Comparison of ENCODE assay signal across 35 cellular contexts in genomic region chr9:21961569-21961968, GRCh38. TPM values are rescaled to one million over a fixed set of nuclear protein-coding genes. Genes with fewer than 3 reads are reported as not detected.
"Had no signal": no experiment of that assay in that cellular context is flagged by ENCODE, and none has a peak within 500 bp of the region (broad histone marks: within the 10 kb centered on the region; RNA-seq: fewer than 3 reads in every experiment).

No MANE protein-coding gene starts in this region.

- H3K27ac ChIP-seq: brain microvascular endothelial cell, esophagus muscularis mucosa, heart right ventricle, hepatocyte, WERI-Rb-1 had no signal

- H3K9me3 Mint-ChIP-seq: activated naive CD4-positive, alpha-beta T cell treated with anti-CD3 and anti-CD28 coated beads for 36 hours; central memory CD8-positive, alpha-beta T cell had no signal

- DNase-seq: activated B cell treated with CpG ODN at 0.5 μM for 24 hours; activated CD4-positive, alpha-beta T cell treated with anti-CD3 and anti-CD28 coated beads for 48 hours; activated CD4-positive, alpha-beta T cell treated with anti-CD3 and anti-CD28 coated beads, Interleukin-2, amount 50 U/mL, for 1 hour; activated CD4-positive, alpha-beta T cell treated with anti-CD3 and anti-CD28 coated beads, Interleukin-2, amount 50 U/mL, for 48 hours; activated CD8-positive, alpha-beta memory T cell treated with anti-CD3 and anti-CD28 coated beads, Interleukin-2, amount 10 ng/mL, durations not matched to agents 7 days and 5 days; activated CD8-positive, alpha-beta memory T cell treated with anti-CD3 and anti-CD28 coated beads, Interleukin-2, amount 50 U/mL, for 4 hours; activated CD8-positive, alpha-beta T cell treated with anti-CD3 and anti-CD28 coated beads, Interleukin-2, amount 10 ng/mL, durations not matched to agents 7 days and 5 days; activated effector memory CD4-positive, alpha-beta T cell treated with anti-CD3 and anti-CD28 coated beads, Interleukin-2, amount 50 U/mL, for 16 hours; activated naive CD4-positive, alpha-beta T cell treated with anti-CD3 and anti-CD28 coated beads for 36 hours; activated naive CD8-positive, alpha-beta T cell treated with anti-CD3 and anti-CD28 coated beads for 36 hours; activated naive CD8-positive, alpha-beta T cell treated with anti-CD3 and anti-CD28 coated beads, Interleukin-2, amount 50 U/mL, for 24 hours; activated T-cell treated with anti-CD3 and anti-CD28 coated beads, Interleukin-2, amount 50 U/mL, for 1 hour; activated T-cell treated with anti-CD3 and anti-CD28 coated beads, Interleukin-2, amount 50 U/mL, for 48 hours; brain microvascular endothelial cell; cortex of kidney; dermis blood vessel endothelial cell; effector CD4-positive, alpha-beta T cell; effector memory CD8-positive, alpha-beta T cell; erythroblast; glutamatergic neuron; heart right ventricle; T-helper 1 cell; T-helper 17 cell; T1000; WERI-Rb-1 had no signal

- H3K79me2 ChIP-seq: hepatocyte had no signal

- H3K27me3 ChIP-seq: brain microvascular endothelial cell had no signal

- H3K36me3 ChIP-seq: brain microvascular endothelial cell, esophagus muscularis mucosa, heart right ventricle, WERI-Rb-1 had no signal

- H3K4me3 Mint-ChIP-seq: activated B cell treated with CpG ODN at 0.5 μM for 24 hours; activated CD8-positive, alpha-beta memory T cell treated with anti-CD3 and anti-CD28 coated beads, Interleukin-2, amount 10 ng/mL, durations not matched to agents 7 days and 5 days; activated CD8-positive, alpha-beta T cell treated with anti-CD3 and anti-CD28 coated beads, Interleukin-2, amount 10 ng/mL, durations not matched to agents 7 days and 5 days; activated naive CD4-positive, alpha-beta T cell treated with anti-CD3 and anti-CD28 coated beads for 36 hours; activated naive CD4-positive, alpha-beta T cell treated with anti-CD3 and anti-CD28 coated beads, Interleukin-2, amount 50 U/mL, for 24 hours; activated naive CD8-positive, alpha-beta T cell treated with anti-CD3 and anti-CD28 coated beads for 36 hours; activated naive CD8-positive, alpha-beta T cell treated with anti-CD3 and anti-CD28 coated beads, Interleukin-2, amount 50 U/mL, for 24 hours; activated T-helper 1 cell treated with anti-CD3 and anti-CD28 coated beads, Interleukin-12 subunit alpha, Interleukin-12 subunit beta, Interleukin-2, Interleukin-4 antibody, amounts not matched to agents 30 ng/mL and 10 ng/mL and 1 ng/mL, durations not matched to agents 14 hours and 24 hours and 36 hours; central memory CD8-positive, alpha-beta T cell; effector memory CD8-positive, alpha-beta T cell; T-helper 17 cell; T-helper 2 cell treated with Interferon-gamma antibody and Interleukin-4, amounts not matched to agents 5 μg/mL and 100 μg/mL, for 36 hours had no signal

- H3K4me2 ChIP-seq: hepatocyte had no signal

- H3K36me3 Mint-ChIP-seq: activated naive CD4-positive, alpha-beta T cell treated with anti-CD3 and anti-CD28 coated beads, Interleukin-2, amount 50 U/mL, for 24 hours had no signal

- ATAC-seq: activated CD4-positive, CD25-positive, alpha-beta regulatory T cell treated with anti-CD3 and anti-CD28 coated beads, Interleukin-2, amount 50 U/mL, for 24 hours; activated CD8-positive, alpha-beta memory T cell treated with anti-CD3 and anti-CD28 coated beads, Interleukin-2, amount 10 ng/mL, durations not matched to agents 7 days and 5 days; activated CD8-positive, alpha-beta T cell treated with anti-CD3 and anti-CD28 coated beads, Interleukin-2, amount 10 ng/mL, durations not matched to agents 7 days and 5 days; activated naive CD8-positive, alpha-beta T cell treated with anti-CD3 and anti-CD28 coated beads, Interleukin-2, amount 50 U/mL, for 24 hours; effector memory CD8-positive, alpha-beta T cell; heart right ventricle; T-helper 17 cell had no signal

- H3K27ac Mint-ChIP-seq: activated B cell treated with CpG ODN at 0.5 μM for 24 hours; activated CD8-positive, alpha-beta memory T cell treated with anti-CD3 and anti-CD28 coated beads, Interleukin-2, amount 10 ng/mL, durations not matched to agents 7 days and 5 days; activated CD8-positive, alpha-beta T cell treated with anti-CD3 and anti-CD28 coated beads, Interleukin-2, amount 10 ng/mL, durations not matched to agents 7 days and 5 days; activated naive CD4-positive, alpha-beta T cell treated with anti-CD3 and anti-CD28 coated beads for 36 hours; activated naive CD8-positive, alpha-beta T cell treated with anti-CD3 and anti-CD28 coated beads for 36 hours; activated naive CD8-positive, alpha-beta T cell treated with anti-CD3 and anti-CD28 coated beads, Interleukin-2, amount 50 U/mL, for 24 hours; activated T-helper 1 cell treated with anti-CD3 and anti-CD28 coated beads, Interleukin-12 subunit alpha, Interleukin-12 subunit beta, Interleukin-2, Interleukin-4 antibody, amounts not matched to agents 30 ng/mL and 10 ng/mL and 1 ng/mL, durations not matched to agents 14 hours and 24 hours and 36 hours; activated T-helper 2 cell treated with anti-CD3 and anti-CD28 coated beads, Interferon-gamma antibody, Interleukin-2, Interleukin-4, amounts not matched to agents 10 μg/mL and 5 μg/mL and 100 μg/mL, durations not matched to agents 14 hours and 24 hours and 36 hours; effector memory CD8-positive, alpha-beta T cell; T-helper 17 cell; T-helper 2 cell treated with Interferon-gamma antibody and Interleukin-4, amounts not matched to agents 5 μg/mL and 100 μg/mL, for 36 hours had no signal

- H2AFZ ChIP-seq: hepatocyte had no signal

- H3K4me3 ChIP-seq: esophagus muscularis mucosa, heart right ventricle, hepatocyte had no signal

RNA-seq across cellular contexts. Expression of gene CDKN2A, which starts 32.6 kb away (rescaled TPM):
- total RNA-seq: cerebellum had no signal

RNA-seq across cellular contexts. Expression of gene CDKN2B-AS1, which starts 33.0 kb away (rescaled TPM):
- total RNA-seq: cardiac septum, cerebellum had no signal
- polyA plus RNA-seq: heart right ventricle had no signal

RNA-seq across cellular contexts. Expression of gene CDKN2B, which starts 47.5 kb away (rescaled TPM):
- total RNA-seq: activated naive CD4-positive, alpha-beta T cell treated with anti-CD3 and anti-CD28 coated beads for 36 hours; activated naive CD8-positive, alpha-beta T cell treated with anti-CD3 and anti-CD28 coated beads for 36 hours had no signal
